In genomic region chr11:116420030-116420429, GRCh38 we compare ENCODE assay signal across 1 cellular context.
TF ChIP-seq lines count a peak whose summit lies in the region.

No MANE protein-coding gene starts in this region.

TF ChIP-seq in SK-N-SH treated with all-trans-retinoic acid at 6 μM for 48 hours, 23 proteins besides CTCF, POLR2A, EP300 and RAD21 (continued from another document):
- TF ChIP-seq, protein P1, sequence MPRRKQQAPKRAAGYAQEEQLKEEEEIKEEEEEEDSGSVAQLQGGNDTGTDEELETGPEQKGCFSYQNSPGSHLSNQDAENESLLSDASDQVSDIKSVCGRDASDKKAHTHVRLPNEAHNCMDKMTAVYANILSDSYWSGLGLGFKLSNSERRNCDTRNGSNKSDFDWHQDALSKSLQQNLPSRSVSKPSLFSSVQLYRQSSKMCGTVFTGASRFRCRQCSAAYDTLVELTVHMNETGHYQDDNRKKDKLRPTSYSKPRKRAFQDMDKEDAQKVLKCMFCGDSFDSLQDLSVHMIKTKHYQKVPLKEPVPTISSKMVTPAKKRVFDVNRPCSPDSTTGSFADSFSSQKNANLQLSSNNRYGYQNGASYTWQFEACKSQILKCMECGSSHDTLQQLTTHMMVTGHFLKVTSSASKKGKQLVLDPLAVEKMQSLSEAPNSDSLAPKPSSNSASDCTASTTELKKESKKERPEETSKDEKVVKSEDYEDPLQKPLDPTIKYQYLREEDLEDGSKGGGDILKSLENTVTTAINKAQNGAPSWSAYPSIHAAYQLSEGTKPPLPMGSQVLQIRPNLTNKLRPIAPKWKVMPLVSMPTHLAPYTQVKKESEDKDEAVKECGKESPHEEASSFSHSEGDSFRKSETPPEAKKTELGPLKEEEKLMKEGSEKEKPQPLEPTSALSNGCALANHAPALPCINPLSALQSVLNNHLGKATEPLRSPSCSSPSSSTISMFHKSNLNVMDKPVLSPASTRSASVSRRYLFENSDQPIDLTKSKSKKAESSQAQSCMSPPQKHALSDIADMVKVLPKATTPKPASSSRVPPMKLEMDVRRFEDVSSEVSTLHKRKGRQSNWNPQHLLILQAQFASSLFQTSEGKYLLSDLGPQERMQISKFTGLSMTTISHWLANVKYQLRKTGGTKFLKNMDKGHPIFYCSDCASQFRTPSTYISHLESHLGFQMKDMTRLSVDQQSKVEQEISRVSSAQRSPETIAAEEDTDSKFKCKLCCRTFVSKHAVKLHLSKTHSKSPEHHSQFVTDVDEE (CRISPR knock-in tag; IDR thresholded peaks at IDR 0.05): no peak
- TF ChIP-seq ZFP30 (CRISPR knock-in tag; IDR thresholded peaks at IDR 0.05): no peak
- no peak for TF ChIP-seq ZFP3 (CRISPR knock-in tag; IDR thresholded peaks at IDR 0.05)
- no peak for TF ChIP-seq OSR1 (CRISPR knock-in tag; IDR thresholded peaks at IDR 0.05)
- TF ChIP-seq SNAI2 (CRISPR knock-in tag; IDR thresholded peaks at IDR 0.05): no peak
